In the genomic region with DNA sequence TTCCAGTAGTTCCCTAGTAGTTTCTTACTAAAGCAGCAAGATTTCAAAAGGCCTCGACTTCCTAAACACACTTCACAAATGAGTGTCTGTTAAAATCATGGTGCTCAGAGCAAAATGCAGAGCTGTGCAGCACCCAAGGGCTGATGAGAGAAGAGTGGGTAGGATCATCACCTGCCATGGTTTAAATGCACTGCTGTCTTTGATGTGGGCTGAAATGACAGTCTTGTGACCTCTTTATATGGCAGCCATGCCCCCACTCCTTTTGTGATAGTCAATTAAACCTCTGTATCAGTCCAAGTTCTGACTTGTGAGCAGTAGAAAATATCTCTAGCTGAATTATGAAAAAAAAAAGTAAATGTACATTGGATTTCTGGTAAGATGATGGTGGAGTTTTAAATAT, we compare ENCODE assay signal across 24 cellular contexts.
"Had no signal": no experiment of that assay in that cellular context is flagged by ENCODE, and none has a peak within 500 bp of the region (broad histone marks: within the 10 kb centered on the region; RNA-seq: fewer than 3 reads in every experiment).

No MANE protein-coding gene starts in this region.

- H3K4me3 ChIP-seq: pancreas, prostate gland, right lobe of liver, sigmoid colon, smooth muscle cell, spleen, stomach, thoracic aorta, thyroid gland, tibial nerve, upper lobe of left lung, vagina had no signal

- DNase-seq: naive thymus-derived CD8-positive, alpha-beta T cell; nephron progenitor cell; pancreas; right cardiac atrium; sigmoid colon; spleen; stimulated activated CD4-positive, alpha-beta T cell treated with anti-CD3 and anti-CD28 coated beads, Interleukin-12 subunit alpha, Interleukin-12 subunit beta, amount 100 ng/mL, for 4 hours; stimulated activated CD4-positive, alpha-beta T cell treated with anti-CD3 and anti-CD28 coated beads, Interleukin-1b, Interleukin-23, amount 100 ng/mL, for 48 hours; stimulated activated CD4-positive, alpha-beta T cell treated with anti-CD3 and anti-CD28 coated beads, Interleukin-4, amount 100 ng/mL, for 1 hour; stimulated activated naive B cell treated with anti-CD40 and anti-IgM and Interleukin-4, amounts not matched to agents 10 μg/mL and 1 μg/mL and 100 μg/mL, for 72 hours; stimulated activated naive CD4-positive, alpha-beta T cell treated with Interleukin-2 at 50 U/mL for 16 hours; stomach; thyroid gland; trophoblast cell; upper lobe of left lung had no signal

- ATAC-seq: naive thymus-derived CD8-positive, alpha-beta T cell; natural killer cell treated with Interleukin-12 subunit alpha and Interleukin-12 subunit beta and Interleukin-15 and Interleukin-18, amount 100 ng/mL, for 72 hours; pancreas; right cardiac atrium; right lobe of liver; stimulated activated effector memory CD8-positive, alpha-beta T cell treated with anti-CD3 and anti-CD28 coated beads, Interleukin-12 subunit alpha, Interleukin-12 subunit beta, amount 100 ng/mL, for 72 hours; stimulated activated naive B cell treated with anti-CD40 and anti-IgM and Interleukin-4, amounts not matched to agents 10 μg/mL and 1 μg/mL and 100 μg/mL, for 72 hours had no signal

- H3K27me3 ChIP-seq: neutrophil, pancreas, right lobe of liver, sigmoid colon, thyroid gland, tibial nerve, upper lobe of left lung, vagina had no signal

- FAIRE-seq: pancreas had no signal

- H3K4me1 ChIP-seq: pancreas, prostate gland, right lobe of liver, sigmoid colon, spleen, stomach, thyroid gland, tibial nerve, upper lobe of left lung had no signal

- H3K36me3 ChIP-seq: neutrophil, pancreas, prostate gland, right lobe of liver, sigmoid colon, spleen, stomach, thoracic aorta, thyroid gland, tibial nerve, upper lobe of left lung, vagina had no signal

- H3K9me3 ChIP-seq: neutrophil, pancreas, prostate gland, right lobe of liver, sigmoid colon, spleen, stomach, thoracic aorta, thyroid gland, tibial nerve, upper lobe of left lung, vagina had no signal

- H3K27ac ChIP-seq: neutrophil, pancreas, prostate gland, right lobe of liver, sigmoid colon, spleen, stomach, thoracic aorta, thyroid gland, tibial nerve, upper lobe of left lung, vagina had no signal

- H3K4me2 ChIP-seq: smooth muscle cell had no signal
